28 cellular contexts compared by ENCODE assay signal in genomic region chr11:127653071-127653470, GRCh38.
"Had no signal": no experiment of that assay in that cellular context is flagged by ENCODE, and none has a peak within 500 bp of the region (broad histone marks: within the 10 kb centered on the region; RNA-seq: fewer than 3 reads in every experiment).

No MANE protein-coding gene starts in this region.

- H3K27ac Mint-ChIP-seq: mesothelial cell of epicardium; naive thymus-derived CD4-positive, alpha-beta T cell; natural killer cell treated with Interleukin-12 subunit alpha and Interleukin-12 subunit beta and Interleukin-15 and Interleukin-18, amount 100 ng/mL, for 72 hours; stimulated activated naive B cell treated with anti-CD40 and anti-IgM and Interleukin-4, amounts not matched to agents 10 μg/mL and 1 μg/mL and 100 μg/mL, for 72 hours had no signal

- H3K27me3 Mint-ChIP-seq: stimulated activated naive B cell treated with anti-CD40 and anti-IgM and Interleukin-4, amounts not matched to agents 10 μg/mL and 1 μg/mL and 100 μg/mL, for 72 hours had no signal

- H3K9me3 Mint-ChIP-seq: mesothelial cell of epicardium; naive thymus-derived CD4-positive, alpha-beta T cell; natural killer cell treated with Interleukin-12 subunit alpha and Interleukin-12 subunit beta and Interleukin-15 and Interleukin-18, amount 100 ng/mL, for 72 hours; neural crest cell; stimulated activated naive B cell treated with anti-CD40 and anti-IgM and Interleukin-4, amounts not matched to agents 10 μg/mL and 1 μg/mL and 100 μg/mL, for 72 hours had no signal

- H3K4me3 Mint-ChIP-seq: mesothelial cell of epicardium; naive thymus-derived CD4-positive, alpha-beta T cell; natural killer cell treated with Interleukin-12 subunit alpha and Interleukin-12 subunit beta and Interleukin-15 and Interleukin-18, amount 100 ng/mL, for 72 hours; neural crest cell; stimulated activated naive B cell treated with anti-CD40 and anti-IgM and Interleukin-4, amounts not matched to agents 10 μg/mL and 1 μg/mL and 100 μg/mL, for 72 hours had no signal

- H3K36me3 Mint-ChIP-seq: mesothelial cell of epicardium; naive thymus-derived CD4-positive, alpha-beta T cell; natural killer cell treated with Interleukin-12 subunit alpha and Interleukin-12 subunit beta and Interleukin-15 and Interleukin-18, amount 100 ng/mL, for 72 hours; stimulated activated naive B cell treated with anti-CD40 and anti-IgM and Interleukin-4, amounts not matched to agents 10 μg/mL and 1 μg/mL and 100 μg/mL, for 72 hours had no signal

- DNase-seq: hippocampal formation; left ventricle myocardium inferior; mesendoderm; mucosa of descending colon; naive thymus-derived CD4-positive, alpha-beta T cell; nucleus accumbens; pancreas; posterior cingulate gyrus; psoas muscle; right cardiac atrium; stimulated activated CD4-positive, alpha-beta T cell treated with anti-CD3 and anti-CD28 coated beads, Interleukin-12 subunit alpha, Interleukin-12 subunit beta, amount 100 ng/mL, for 4 hours; stimulated activated CD4-positive, alpha-beta T cell treated with anti-CD3 and anti-CD28 coated beads, Interleukin-15, amount 100 ng/mL, for 24 hours; stimulated activated CD4-positive, alpha-beta T cell treated with anti-CD3 and anti-CD28 coated beads, Interleukin-2, amount 100 ng/mL, for 24 hours; stimulated activated CD4-positive, alpha-beta T cell treated with anti-CD3 and anti-CD28 coated beads, Interleukin-4, amount 100 ng/mL, for 1 hour; stimulated activated naive B cell treated with anti-CD40 and anti-IgM and Interleukin-4, amounts not matched to agents 10 μg/mL and 1 μg/mL and 100 μg/mL, for 72 hours; stimulated activated naive CD8-positive, alpha-beta T cell treated with anti-CD3 and anti-CD28 coated beads, Interleukin-15, Interleukin-2, amounts not matched to agents 100 U/mL and 50 U/mL, for 24 hours; stomach; testis; thyroid gland; transverse colon had no signal

- H3K4me3 ChIP-seq: left ventricle myocardium inferior, lung, mucosa of descending colon, pancreas, psoas muscle, skin epidermis, stomach, testis, thyroid gland, transverse colon, upper lobe of left lung, vagina had no signal

- ATAC-seq: mucosa of descending colon; naive thymus-derived CD4-positive, alpha-beta T cell; natural killer cell treated with Interleukin-12 subunit alpha and Interleukin-12 subunit beta and Interleukin-15 and Interleukin-18, amount 100 ng/mL, for 72 hours; pancreas; psoas muscle; right cardiac atrium; sciatic nerve; stimulated activated naive B cell treated with anti-CD40 and anti-IgM and Interleukin-4, amounts not matched to agents 10 μg/mL and 1 μg/mL and 100 μg/mL, for 72 hours; stimulated activated naive CD8-positive, alpha-beta T cell treated with anti-CD3 and anti-CD28 coated beads, Interleukin-15, Interleukin-2, amounts not matched to agents 100 U/mL and 50 U/mL, for 24 hours had no signal

- H3K4me1 Mint-ChIP-seq: naive thymus-derived CD4-positive, alpha-beta T cell; neural crest cell; stimulated activated naive B cell treated with anti-CD40 and anti-IgM and Interleukin-4, amounts not matched to agents 10 μg/mL and 1 μg/mL and 100 μg/mL, for 72 hours had no signal
